2 cellular contexts compared by ENCODE assay signal in genomic region chr17:43020789-43021738, GRCh38.
TF ChIP-seq lines count a peak whose summit lies in the region.

No MANE protein-coding gene starts in this region.

TF ChIP-seq in PFSK-1, 5 proteins besides CTCF, POLR2A, EP300 and RAD21:
- TF ChIP-seq SIN3A (IDR thresholded peaks at IDR 0.05; ENCODE audit: borderline replicate concordance, insufficient read depth, low read length) (0 out of 2 replicates have a peak, but pooled peaks have one; percentile 40), POLR2AphosphoS5 (IDR thresholded peaks at IDR 0.05; ENCODE audit: low read depth, low read length) (peak; percentile 21; the same call in 1 of the 2 replicates), TAF1 (IDR thresholded peaks at IDR 0.05; ENCODE audit: borderline replicate concordance, insufficient read depth, low read length) (no peak)

TF ChIP-seq in K562, 482 proteins besides CTCF, POLR2A, EP300 and RAD21 (continues in another document):
- TF ChIP-seq, protein P1, sequence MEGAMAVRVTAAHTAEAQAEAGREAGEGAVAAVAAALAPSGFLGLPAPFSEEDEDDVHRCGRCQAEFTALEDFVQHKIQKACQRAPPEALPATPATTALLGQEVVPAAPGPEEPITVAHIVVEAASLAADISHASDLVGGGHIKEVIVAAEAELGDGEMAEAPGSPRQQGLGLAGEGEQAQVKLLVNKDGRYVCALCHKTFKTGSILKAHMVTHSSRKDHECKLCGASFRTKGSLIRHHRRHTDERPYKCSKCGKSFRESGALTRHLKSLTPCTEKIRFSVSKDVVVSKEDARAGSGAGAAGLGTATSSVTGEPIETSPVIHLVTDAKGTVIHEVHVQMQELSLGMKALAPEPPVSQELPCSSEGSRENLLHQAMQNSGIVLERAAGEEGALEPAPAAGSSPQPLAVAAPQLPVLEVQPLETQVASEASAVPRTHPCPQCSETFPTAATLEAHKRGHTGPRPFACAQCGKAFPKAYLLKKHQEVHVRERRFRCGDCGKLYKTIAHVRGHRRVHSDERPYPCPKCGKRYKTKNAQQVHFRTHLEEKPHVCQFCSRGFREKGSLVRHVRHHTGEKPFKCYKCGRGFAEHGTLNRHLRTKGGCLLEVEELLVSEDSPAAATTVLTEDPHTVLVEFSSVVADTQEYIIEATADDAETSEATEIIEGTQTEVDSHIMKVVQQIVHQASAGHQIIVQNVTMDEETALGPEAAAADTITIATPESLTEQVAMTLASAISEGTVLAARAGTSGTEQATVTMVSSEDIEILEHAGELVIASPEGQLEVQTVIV (CRISPR knock-in tag; IDR thresholded peaks at IDR 0.05; ENCODE audit: borderline replicate concordance), result peak; percentile 33; the same call in 1 of the 2 replicates
- TF ChIP-seq GTF2F1 (IDR thresholded peaks at IDR 0.05; ENCODE audit: low read depth, low read length) (no peak), ELF2 (CRISPR knock-in tag; IDR thresholded peaks at IDR 0.05) (no peak; the same call in 1 of the 2 replicates), POLR2G (IDR thresholded peaks at IDR 0.05; ENCODE audit: low read depth, low read length) (peak; percentile 61), U2AF1 (optimal IDR thresholded peaks at IDR 0.05; ENCODE audit: low read depth, low read length) (no peak), RBM15 (IDR thresholded peaks at IDR 0.05; ENCODE audit: insufficient read depth, low read length) (no peak), BCOR (IDR thresholded peaks at IDR 0.05) (peak; percentile 60), SMARCC2 (IDR thresholded peaks at IDR 0.05; ENCODE audit: low read depth) (peak; percentile 75), CEBPG (CRISPR knock-in tag; IDR thresholded peaks at IDR 0.05) (peak; percentile 63; the same call in 1 of the 2 replicates), CEBPG (tag; conservative IDR thresholded peaks at IDR 0.05 in 1 of 2, IDR thresholded peaks at IDR 0.05 in 1 of 2) (peak; percentile 57 to 70; a peak in 3 of 4 replicates), ZBTB1 (CRISPR knock-in tag; IDR thresholded peaks at IDR 0.05; ENCODE audit: borderline replicate concordance, low read depth) (no peak; the same call in 1 of the 2 replicates), TCF7 (IDR thresholded peaks at IDR 0.05; ENCODE audit: borderline replicate concordance) (no peak), ARID1B (IDR thresholded peaks at IDR 0.05) (peak; percentile 87), ZNF512 (tag; IDR thresholded peaks at IDR 0.05) (no peak), HNRNPK (IDR thresholded peaks at IDR 0.05; ENCODE audit: low read depth, low read length, poor library complexity, severe bottlenecking) (no peak), TARDBP (IDR thresholded peaks at IDR 0.05) (peak; percentile 76; the same call in 1 of the 2 replicates), RB1 (IDR thresholded peaks at IDR 0.05; ENCODE audit: low read depth) (no peak), ATF4 (CRISPR knock-in tag; IDR thresholded peaks at IDR 0.05) (no peak), ZNF146 (CRISPR knock-in tag; IDR thresholded peaks at IDR 0.05; ENCODE audit: unreplicated experiment) (no peak), MAFK (IDR thresholded peaks at IDR 0.05; ENCODE audit: low read length) (no peak), CTBP1 (IDR thresholded peaks at IDR 0.05; ENCODE audit: borderline replicate concordance) (peak; percentile 84), HCFC1 (IDR thresholded peaks at IDR 0.05; ENCODE audit: low read depth, low read length) (no peak), NR2C1 (IDR thresholded peaks at IDR 0.05) (peak; percentile 38; the same call in 1 of the 2 replicates), NR2C1 (tag; IDR thresholded peaks at IDR 0.05) (peak; percentile 51; the same call in 1 of the 2 replicates), PCBP1 (IDR thresholded peaks at IDR 0.05; ENCODE audit: low read depth, low read length, poor library complexity, severe bottlenecking) (no peak), ZBTB34 (CRISPR knock-in tag; IDR thresholded peaks at IDR 0.05) (no peak), SMAD3 (CRISPR knock-in tag; conservative IDR thresholded peaks at IDR 0.05) (no peak), LEF1 (IDR thresholded peaks at IDR 0.05) (peak; percentile 87), HOXB6 (CRISPR knock-in tag; IDR thresholded peaks at IDR 0.05; ENCODE audit: borderline replicate concordance) (no peak), ATF7 (IDR thresholded peaks at IDR 0.05) (peak; percentile 94), NR1H2 (CRISPR knock-in tag; IDR thresholded peaks at IDR 0.05) (no peak), ZNF384 (IDR thresholded peaks at IDR 0.05; ENCODE audit: low read depth, low read length) (no peak), BDP1 (IDR thresholded peaks at IDR 0.05; ENCODE audit: insufficient read depth, insufficient read length) (no peak), XRCC3 (IDR thresholded peaks at IDR 0.05) (no peak), CREBBP (IDR thresholded peaks at IDR 0.05; ENCODE audit: low read depth, low read length) (no peak), CHD1 (IDR thresholded peaks at IDR 0.05; ENCODE audit: low read length) (peak; percentile 3), BMI1 (IDR thresholded peaks at IDR 0.05; ENCODE audit: low read length) (no peak), TFAP4 (CRISPR knock-in tag; IDR thresholded peaks at IDR 0.05; ENCODE audit: borderline replicate concordance) (peak; percentile 49; the same call in 1 of the 2 replicates), ZBTB17 (CRISPR knock-in tag; IDR thresholded peaks at IDR 0.05) (no peak), NONO (IDR thresholded peaks at IDR 0.05; ENCODE audit: low read depth in 2 of 2, low read length in 1 of 2) (0 out of 4 replicates have a peak, but pooled peaks of 1 of the 2 experiments have one; percentile 30), ZNF398 (CRISPR knock-in tag; IDR thresholded peaks at IDR 0.05) (no peak), PBX2 (CRISPR knock-in tag; IDR thresholded peaks at IDR 0.05; ENCODE audit: low read depth) (no peak), PBX2 (tag; conservative IDR thresholded peaks at IDR 0.05; ENCODE audit: low read depth) (peak; percentile 58), ILF3 (IDR thresholded peaks at IDR 0.05; ENCODE audit: borderline replicate concordance) (no peak), CCNT2 (IDR thresholded peaks at IDR 0.05; ENCODE audit: borderline replicate concordance, extremely low read depth, insufficient read length, low read depth, low read length) (peak; percentile 90)
- TF ChIP-seq, protein P2, sequence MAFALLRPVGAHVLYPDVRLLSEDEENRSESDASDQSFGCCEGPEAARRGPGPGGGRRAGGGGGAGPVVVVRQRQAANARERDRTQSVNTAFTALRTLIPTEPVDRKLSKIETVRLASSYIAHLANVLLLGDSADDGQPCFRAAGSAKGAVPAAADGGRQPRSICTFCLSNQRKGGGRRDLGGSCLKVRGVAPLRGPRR (CRISPR knock-in tag; IDR thresholded peaks at IDR 0.05), result no peak
- TF ChIP-seq, protein P3, sequence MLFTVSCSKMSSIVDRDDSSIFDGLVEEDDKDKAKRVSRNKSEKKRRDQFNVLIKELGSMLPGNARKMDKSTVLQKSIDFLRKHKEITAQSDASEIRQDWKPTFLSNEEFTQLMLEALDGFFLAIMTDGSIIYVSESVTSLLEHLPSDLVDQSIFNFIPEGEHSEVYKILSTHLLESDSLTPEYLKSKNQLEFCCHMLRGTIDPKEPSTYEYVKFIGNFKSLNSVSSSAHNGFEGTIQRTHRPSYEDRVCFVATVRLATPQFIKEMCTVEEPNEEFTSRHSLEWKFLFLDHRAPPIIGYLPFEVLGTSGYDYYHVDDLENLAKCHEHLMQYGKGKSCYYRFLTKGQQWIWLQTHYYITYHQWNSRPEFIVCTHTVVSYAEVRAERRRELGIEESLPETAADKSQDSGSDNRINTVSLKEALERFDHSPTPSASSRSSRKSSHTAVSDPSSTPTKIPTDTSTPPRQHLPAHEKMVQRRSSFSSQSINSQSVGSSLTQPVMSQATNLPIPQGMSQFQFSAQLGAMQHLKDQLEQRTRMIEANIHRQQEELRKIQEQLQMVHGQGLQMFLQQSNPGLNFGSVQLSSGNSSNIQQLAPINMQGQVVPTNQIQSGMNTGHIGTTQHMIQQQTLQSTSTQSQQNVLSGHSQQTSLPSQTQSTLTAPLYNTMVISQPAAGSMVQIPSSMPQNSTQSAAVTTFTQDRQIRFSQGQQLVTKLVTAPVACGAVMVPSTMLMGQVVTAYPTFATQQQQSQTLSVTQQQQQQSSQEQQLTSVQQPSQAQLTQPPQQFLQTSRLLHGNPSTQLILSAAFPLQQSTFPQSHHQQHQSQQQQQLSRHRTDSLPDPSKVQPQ (CRISPR knock-in tag; IDR thresholded peaks at IDR 0.05; ENCODE audit: borderline replicate concordance), result no peak
- TF ChIP-seq, protein P4, sequence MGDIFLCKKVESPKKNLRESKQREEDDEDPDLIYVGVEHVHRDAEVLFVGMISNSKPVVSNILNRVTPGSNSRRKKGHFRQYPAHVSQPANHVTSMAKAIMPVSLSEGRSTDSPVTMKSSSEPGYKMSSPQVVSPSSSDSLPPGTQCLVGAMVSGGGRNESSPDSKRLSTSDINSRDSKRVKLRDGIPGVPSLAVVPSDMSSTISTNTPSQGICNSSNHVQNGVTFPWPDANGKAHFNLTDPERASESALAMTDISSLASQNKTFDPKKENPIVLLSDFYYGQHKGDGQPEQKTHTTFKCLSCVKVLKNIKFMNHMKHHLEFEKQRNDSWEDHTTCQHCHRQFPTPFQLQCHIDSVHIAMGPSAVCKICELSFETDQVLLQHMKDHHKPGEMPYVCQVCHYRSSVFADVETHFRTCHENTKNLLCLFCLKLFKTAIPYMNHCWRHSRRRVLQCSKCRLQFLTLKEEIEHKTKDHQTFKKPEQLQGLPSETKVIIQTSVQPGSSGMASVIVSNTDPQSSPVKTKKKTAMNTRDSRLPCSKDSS (IDR thresholded peaks at IDR 0.05; ENCODE audit: low read depth, partially characterized antibody), result no peak
